ENCODE assay signal across 1 cellular context in genomic region chr7:55520426-55521140, GRCh38.
TF ChIP-seq lines count a peak whose summit lies in the region.

No MANE protein-coding gene starts in this region.

TF ChIP-seq in H1, 55 proteins besides CTCF, POLR2A, EP300 and RAD21:
- TF ChIP-seq NANOG (IDR thresholded peaks at IDR 0.05; ENCODE audit: insufficient read depth, low read depth, low read length, poor library complexity, severe bottlenecking) (no peak), SAP30 (IDR thresholded peaks at IDR 0.05; ENCODE audit: insufficient read depth, insufficient replicate concordance, low read length) (no peak), SP4 (IDR thresholded peaks at IDR 0.05; ENCODE audit: low read length) (no peak), CREB1 (IDR thresholded peaks at IDR 0.05) (no peak), CHD7 (IDR thresholded peaks at IDR 0.05; ENCODE audit: insufficient replicate concordance, low read length) (no peak), CTBP2 (IDR thresholded peaks at IDR 0.05; ENCODE audit: borderline replicate concordance, insufficient read depth, insufficient read length, low read length) (no peak), E2F6 (IDR thresholded peaks at IDR 0.05) (no peak), HDAC6 (IDR thresholded peaks at IDR 0.05; ENCODE audit: low read depth, low read length) (no peak), FOSL1 (IDR thresholded peaks at IDR 0.05; ENCODE audit: insufficient read depth, low read depth, low read length) (no peak), NRF1 (IDR thresholded peaks at IDR 0.05; ENCODE audit: low read depth, low read length) (no peak), KDM1A (IDR thresholded peaks at IDR 0.05; ENCODE audit: borderline replicate concordance, low read length) (no peak), GTF2F1 (IDR thresholded peaks at IDR 0.05; ENCODE audit: borderline replicate concordance, low read depth, low read length) (no peak), YY1 (IDR thresholded peaks at IDR 0.05; ENCODE audit: low read depth, low read length) (no peak), MAFK (IDR thresholded peaks at IDR 0.05; ENCODE audit: low read depth, low read length) (no peak), TAF7 (optimal IDR thresholded peaks at IDR 0.05; ENCODE audit: borderline replicate concordance, low read depth, low read length) (no peak), SP2 (IDR thresholded peaks at IDR 0.05; ENCODE audit: low read length) (no peak)
